18 cellular contexts compared by ENCODE assay signal in genomic region chr1:214546076-214546475, GRCh38.
"Had no signal": no experiment of that assay in that cellular context is flagged by ENCODE, and none has a peak within 500 bp of the region (broad histone marks: within the 10 kb centered on the region; RNA-seq: fewer than 3 reads in every experiment).

No MANE protein-coding gene starts in this region.

- H3K4me2 ChIP-seq: neural progenitor cell had no signal

- DNase-seq: activated CD4-positive, alpha-beta T cell treated with anti-CD3 and anti-CD28 coated beads for 1 hour; activated CD4-positive, alpha-beta T cell treated with anti-CD3 and anti-CD28 coated beads, Interleukin-2, amount 50 U/mL, for 4 hours; activated naive CD4-positive, alpha-beta T cell treated with anti-CD3 and anti-CD28 coated beads, Interleukin-2, amount 10 ng/mL, durations not matched to agents 7 days and 5 days; activated T-cell treated with anti-CD3 and anti-CD28 coated beads for 4 hours; dorsolateral prefrontal cortex; foreskin keratinocyte; immature natural killer cell; left cardiac atrium; stimulated activated CD4-positive, alpha-beta T cell treated with anti-CD3 and anti-CD28 coated beads, Interleukin-15, amount 100 ng/mL, for 24 hours; stimulated activated CD4-positive, alpha-beta T cell treated with anti-CD3 and anti-CD28 coated beads, Interleukin-4, amount 100 ng/mL, for 1 hour; stimulated activated naive CD4-positive, alpha-beta T cell had no signal

- H3K4me3 ChIP-seq: ascending aorta, cardiac muscle cell, dorsolateral prefrontal cortex, lung, neural progenitor cell had no signal

- H3K27ac ChIP-seq: ascending aorta, cardiac muscle cell, foreskin keratinocyte, neural progenitor cell, parathyroid adenoma, VCaP had no signal

- H3K4me1 ChIP-seq: parathyroid adenoma had no signal

- H3K27ac Mint-ChIP-seq: activated naive CD4-positive, alpha-beta T cell treated with anti-CD3 and anti-CD28 coated beads, Interleukin-2, amount 10 ng/mL, durations not matched to agents 7 days and 5 days; immature natural killer cell; neural progenitor cell; type B pancreatic cell had no signal

- H3K4me3 Mint-ChIP-seq: activated naive CD4-positive, alpha-beta T cell treated with anti-CD3 and anti-CD28 coated beads, Interleukin-2, amount 10 ng/mL, durations not matched to agents 7 days and 5 days; immature natural killer cell; neural progenitor cell had no signal

- H3K27me3 ChIP-seq: ascending aorta, foreskin keratinocyte, neural progenitor cell had no signal

- ATAC-seq: foreskin keratinocyte, left cardiac atrium had no signal

- H2AFZ ChIP-seq: neural progenitor cell, parathyroid adenoma had no signal

- H3K9me3 Mint-ChIP-seq: activated naive CD4-positive, alpha-beta T cell treated with anti-CD3 and anti-CD28 coated beads, Interleukin-2, amount 10 ng/mL, durations not matched to agents 7 days and 5 days; type B pancreatic cell had no signal

- H3K9me3 ChIP-seq: ascending aorta had no signal

- H3K9ac ChIP-seq: neural progenitor cell, parathyroid adenoma had no signal

- H3K36me3 ChIP-seq: ascending aorta, cardiac muscle cell, neural progenitor cell had no signal

- H3K36me3 Mint-ChIP-seq: activated naive CD4-positive, alpha-beta T cell treated with anti-CD3 and anti-CD28 coated beads, Interleukin-2, amount 10 ng/mL, durations not matched to agents 7 days and 5 days; immature natural killer cell; type B pancreatic cell had no signal
